10 cellular contexts compared by ENCODE assay signal in the genomic region with DNA sequence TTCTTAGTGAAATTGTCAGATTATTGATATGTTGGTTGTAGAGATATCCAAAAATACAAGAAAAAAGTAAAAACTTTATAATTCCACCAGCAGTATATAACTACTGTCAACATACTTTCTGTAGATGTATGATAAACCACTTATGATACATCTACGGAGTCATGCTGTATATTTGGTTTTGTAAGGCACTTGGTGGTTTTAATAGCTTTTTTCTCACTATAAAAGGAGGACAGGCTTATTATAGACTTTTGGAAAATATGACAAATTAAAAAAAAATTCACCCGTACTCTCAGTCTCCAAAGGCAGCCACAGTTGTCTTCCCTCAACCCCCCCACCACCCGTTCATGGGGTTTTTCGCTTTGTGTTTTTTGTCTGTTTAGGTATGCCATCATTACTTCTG. TPM values are rescaled to one million over a fixed set of nuclear protein-coding genes. Genes with fewer than 3 reads are reported as not detected.
DNase-seq lines count a peak whose midpoint lies in the region; ATAC-seq and TF ChIP-seq lines count a peak whose summit lies in the region.
"Had no signal": no experiment of that assay in that cellular context is flagged by ENCODE, and none has a peak within 500 bp of the region (broad histone marks: within the 10 kb centered on the region; RNA-seq: fewer than 3 reads in every experiment).

No MANE protein-coding gene starts in this region.

- no peak overlapping the region for H3K23ac ChIP-seq in mesenchymal stem cell (ENCODE audit: low read length in 2 of 2)

- no peak overlapping the region for H2BK5ac ChIP-seq in mesenchymal stem cell (ENCODE audit: low read depth, low read length, poor library complexity, severe bottlenecking)

- no peak overlapping the region for H3K4me2 ChIP-seq in mesenchymal stem cell (ENCODE audit: low read length, poor library complexity, severe bottlenecking)

- H3K27me3 ChIP-seq in mesenchymal stem cell (ENCODE audit: control insufficient read depth in 1 of 2, insufficient read depth in 1 of 2, low read length in 2 of 2) (no peaks in the 10 kb centered on the region), thoracic aorta (replicated peaks; ENCODE audit: insufficient read depth) (no peaks in the 10 kb centered on the region)
- H3K27me3 ChIP-seq: SJSA1 had no signal

- peak overlapping the region; percentile 84 for H3K4me3 Mint-ChIP-seq in activated naive CD8-positive, alpha-beta T cell treated with anti-CD3 and anti-CD28 coated beads for 36 hours

- H3K9me3 ChIP-seq in mesenchymal stem cell (ENCODE audit: control insufficient read depth, low read length) (no peaks in the 10 kb centered on the region), thoracic aorta (no peaks in the 10 kb centered on the region)
- H3K9me3 ChIP-seq: SJSA1 had no signal

- H2BK120ac ChIP-seq in mesenchymal stem cell (ENCODE audit: low read depth, low read length), result no peak overlapping the region

- H3K4me1 ChIP-seq in mesenchymal stem cell (ENCODE audit: control insufficient read depth, insufficient read depth, low read depth, low read length), result peaks cover 75% of the 10 kb centered on the region
- H3K4me1 ChIP-seq in thoracic aorta (ENCODE audit: control insufficient read depth in 1 of 2, low read depth in 2 of 2), result peaks cover 33 to 87% of the 10 kb centered on the region in 2 donors

- ATAC-seq in thoracic aorta (ENCODE audit: insufficient number of reproducible peaks, low FRiP score, low read depth), result no peak

- no peak overlapping the region for H2AK5ac ChIP-seq in mesenchymal stem cell (ENCODE audit: low read length, severe bottlenecking)

- H4K8ac ChIP-seq in mesenchymal stem cell (ENCODE audit: low read length), result no peak overlapping the region

- H3K4me3 ChIP-seq in mesenchymal stem cell (ENCODE audit: insufficient read depth in 1 of 2, low read depth in 1 of 2, low read length in 2 of 2) (no peak overlapping the region), thoracic aorta (peak overlapping the region; percentile 91)
- H3K4me3 ChIP-seq: SJSA1 had no signal

- H3K27ac ChIP-seq in mesenchymal stem cell (ENCODE audit: low read length, poor library complexity, severe bottlenecking), result no peak overlapping the region
- H3K27ac ChIP-seq in thoracic aorta, result peak overlapping the region; percentile 93 to 98
- H3K27ac ChIP-seq: SJSA1 had no signal

- WGBS in mesenchymal stem cell, result 100% methylated on average over 1 of the region's 4 CpGs

- no peak overlapping the region for H4K91ac ChIP-seq in mesenchymal stem cell (ENCODE audit: low read length)

- no peak overlapping the region for H3K18ac ChIP-seq in mesenchymal stem cell (ENCODE audit: low read depth in 1 of 2, low read length in 2 of 2)

- no peaks in the 10 kb centered on the region for H3K27me3 Mint-ChIP-seq in activated naive CD8-positive, alpha-beta T cell treated with anti-CD3 and anti-CD28 coated beads for 36 hours

- no peaks in the 10 kb centered on the region for H3K9me3 Mint-ChIP-seq in activated naive CD8-positive, alpha-beta T cell treated with anti-CD3 and anti-CD28 coated beads for 36 hours

- TF ChIP-seq CTCF in thoracic aorta (IDR thresholded peaks at IDR 0.05), result no peak

- H2BK15ac ChIP-seq in mesenchymal stem cell (ENCODE audit: low read depth, poor library complexity, severe bottlenecking), result no peak overlapping the region

- H3K79me1 ChIP-seq in mesenchymal stem cell (replicated peaks; ENCODE audit: low read length, poor library complexity, severe bottlenecking), result peaks cover 22% of the 10 kb centered on the region

- peaks cover 2% of the 10 kb centered on the region for H3K36me3 Mint-ChIP-seq in activated naive CD8-positive, alpha-beta T cell treated with anti-CD3 and anti-CD28 coated beads for 36 hours

- H3K14ac ChIP-seq in mesenchymal stem cell (ENCODE audit: low read length in 2 of 2), result no peak overlapping the region

- H2AFZ ChIP-seq in mesenchymal stem cell (ENCODE audit: low read depth, low read length), result no peak overlapping the region

- H3K4me1 Mint-ChIP-seq in activated naive CD8-positive, alpha-beta T cell treated with anti-CD3 and anti-CD28 coated beads for 36 hours, result peaks cover 67% of the 10 kb centered on the region

- H3K9ac ChIP-seq in mesenchymal stem cell (ENCODE audit: low read length), result peak overlapping the region; percentile 95

- H3K36me3 ChIP-seq in mesenchymal stem cell (ENCODE audit: control insufficient read depth in 1 of 2, insufficient read depth in 2 of 2, low read depth in 1 of 2, low read length in 2 of 2) (peaks cover 0 to 6% of the 10 kb centered on the region in 2 experiments), thoracic aorta (no peaks in the 10 kb centered on the region)

- no peak overlapping the region for H2BK12ac ChIP-seq in mesenchymal stem cell (ENCODE audit: low read length in 2 of 2)

- no peak overlapping the region for H3K4ac ChIP-seq in mesenchymal stem cell (ENCODE audit: low read depth in 1 of 2, low read length in 2 of 2)

- peak overlapping the region; percentile 89 for H3K27ac Mint-ChIP-seq in activated naive CD8-positive, alpha-beta T cell treated with anti-CD3 and anti-CD28 coated beads for 36 hours

- DNase-seq in activated T-cell treated with anti-CD3 and anti-CD28 coated beads for 24 hours (ENCODE audit: low read depth) (peak; percentile 16), activated T-cell treated with anti-CD3 and anti-CD28 coated beads for 4 hours (no peak), mesenchymal stem cell (no peak), thoracic aorta (ENCODE audit: low spot score) (no peak), NCI-H510A (lab: John Stamatoyannopoulos, UW) (no peak), cerebellar cortex (ENCODE audit: low spot score) (no peak), NCI-H1417 treated with DMSO at 0.1 percent for 48 hours (lab: John Stamatoyannopoulos, UW) (no peak)
- no peak for DNase-seq in activated naive CD8-positive, alpha-beta T cell treated with anti-CD3 and anti-CD28 coated beads for 36 hours
- DNase-seq: NCI-H2029 treated with DMSO at 0.1 percent for 48 hours had no signal

RNA-seq across cellular contexts. Expression of a gene that starts 14.8 kb away (rescaled TPM):
- total RNA-seq in activated naive CD8-positive, alpha-beta T cell treated with anti-CD3 and anti-CD28 coated beads for 36 hours, result 10 to 100 TPM; 19.6 to 21.1 TPM
- polyA plus RNA-seq in mesenchymal stem cell (2013, experiment 1 of 2), result 24.1 TPM
- 22.8 TPM for polyA plus RNA-seq in mesenchymal stem cell (2013, experiment 2 of 2)
- 10 to 100 TPM; 21.0 to 31.5 TPM for total RNA-seq in thoracic aorta
